ENCODE assay signal across 17 cellular contexts in the genomic region with DNA sequence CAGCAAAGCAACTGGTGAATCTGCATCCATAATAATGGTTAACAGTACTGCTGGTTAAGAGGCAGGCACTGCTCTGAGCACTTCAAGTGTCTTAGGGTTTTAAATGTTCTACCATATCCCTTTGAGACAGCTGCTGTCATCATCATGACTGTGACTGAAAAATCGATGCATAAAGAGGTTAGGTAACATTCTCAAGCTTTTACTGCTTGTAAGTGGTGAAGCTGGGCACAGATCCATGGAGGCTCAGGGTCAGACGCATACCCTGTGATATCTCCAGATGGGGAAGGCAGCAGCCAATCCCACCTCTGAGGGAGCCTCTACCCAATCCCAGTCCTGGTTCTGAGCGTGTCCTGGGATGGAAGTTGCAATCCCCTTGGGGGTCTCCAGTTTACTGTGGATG.
"Had no signal": no experiment of that assay in that cellular context is flagged by ENCODE, and none has a peak within 500 bp of the region (broad histone marks: within the 10 kb centered on the region; RNA-seq: fewer than 3 reads in every experiment).

No MANE protein-coding gene starts in this region.

- DNase-seq: activated CD4-positive, alpha-beta memory T cell treated with anti-CD3 and anti-CD28 coated beads for 36 hours; activated effector memory CD4-positive, alpha-beta T cell treated with anti-CD3 and anti-CD28 coated beads, Interleukin-2, amount 50 U/mL, for 16 hours; activated T-cell treated with anti-CD3 and anti-CD28 coated beads, Interleukin-2, amount 50 U/mL, for 4 hours; anterior cingulate cortex; esophagus squamous epithelium; foreskin fibroblast; left colon; natural killer cell; occipital lobe; sigmoid colon; stimulated activated CD4-positive, alpha-beta T cell treated with anti-CD3 and anti-CD28 coated beads, Interleukin-2, amount 100 ng/mL, for 48 hours; stimulated activated naive CD8-positive, alpha-beta T cell treated with anti-CD3 and anti-CD28 coated beads, Interleukin-15, Interleukin-2, amounts not matched to agents 100 U/mL and 50 U/mL, for 24 hours; T1000; testis; upper lobe of right lung had no signal

- ATAC-seq: activated naive CD4-positive, alpha-beta T cell treated with anti-CD3 and anti-CD28 coated beads, Interleukin-2, amount 50 U/mL, for 72 hours; activated T-cell treated with anti-CD3 and anti-CD28 coated beads, Interleukin-2, amount 50 U/mL, for 4 hours; left colon; natural killer cell; stimulated activated naive CD8-positive, alpha-beta T cell treated with anti-CD3 and anti-CD28 coated beads, Interleukin-15, Interleukin-2, amounts not matched to agents 100 U/mL and 50 U/mL, for 24 hours; upper lobe of right lung had no signal

- H3K36me3 ChIP-seq: esophagus squamous epithelium, sigmoid colon, upper lobe of right lung had no signal

- H3K9me3 Mint-ChIP-seq: activated CD4-positive, alpha-beta memory T cell treated with anti-CD3 and anti-CD28 coated beads for 36 hours had no signal

- H3K27me3 ChIP-seq: sigmoid colon, testis, upper lobe of right lung had no signal

- H3K4me1 Mint-ChIP-seq: natural killer cell had no signal

- H3K27ac Mint-ChIP-seq: activated CD4-positive, alpha-beta memory T cell treated with anti-CD3 and anti-CD28 coated beads for 36 hours; activated naive CD4-positive, alpha-beta T cell treated with anti-CD3 and anti-CD28 coated beads, Interleukin-2, amount 50 U/mL, for 72 hours; natural killer cell; progenitor cell of endocrine pancreas had no signal

- H3K27me3 Mint-ChIP-seq: activated CD4-positive, alpha-beta memory T cell treated with anti-CD3 and anti-CD28 coated beads for 36 hours had no signal

- H3K4me3 ChIP-seq: esophagus squamous epithelium, sigmoid colon, testis, upper lobe of right lung had no signal

- H3K4me3 Mint-ChIP-seq: activated CD4-positive, alpha-beta memory T cell treated with anti-CD3 and anti-CD28 coated beads for 36 hours; activated T-cell treated with anti-CD3 and anti-CD28 coated beads, Interleukin-2, amount 50 U/mL, for 4 hours; natural killer cell had no signal

- H3K27ac ChIP-seq: esophagus squamous epithelium, sigmoid colon, testis, upper lobe of right lung had no signal
